16 cellular contexts compared by ENCODE assay signal in the genomic region with DNA sequence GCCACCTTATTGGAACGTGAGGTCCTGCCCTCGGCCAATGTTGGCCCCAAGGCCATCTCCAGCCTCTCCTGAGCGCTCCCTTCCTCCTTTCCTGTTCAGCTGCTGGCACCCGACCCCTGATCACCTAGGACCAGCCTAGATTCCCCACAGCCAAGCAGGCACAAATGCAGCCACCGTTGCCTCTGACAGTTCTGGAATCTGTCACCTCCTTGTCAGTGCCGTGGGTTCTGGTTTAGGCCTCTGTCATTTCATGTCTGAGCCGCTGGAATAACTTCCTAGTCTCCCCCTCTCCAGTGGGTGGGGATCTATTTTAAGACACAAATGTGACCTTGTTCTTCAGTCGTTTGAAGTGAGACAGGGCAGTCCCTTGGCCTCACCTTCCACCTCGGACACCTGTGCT. TPM values are rescaled to one million over a fixed set of nuclear protein-coding genes. Genes with fewer than 3 reads are reported as not detected.
DNase-seq lines count a peak whose midpoint lies in the region; ATAC-seq and TF ChIP-seq lines count a peak whose summit lies in the region.
"Had no signal": no experiment of that assay in that cellular context is flagged by ENCODE, and none has a peak within 500 bp of the region (broad histone marks: within the 10 kb centered on the region; RNA-seq: fewer than 3 reads in every experiment).

No MANE protein-coding gene starts in this region.

- H3K9me3 ChIP-seq in mammary epithelial cell (replicated peaks; ENCODE audit: insufficient read depth, low read length) (no peaks in the 10 kb centered on the region), right cardiac atrium (ENCODE audit: control insufficient read depth, low read length) (no peaks in the 10 kb centered on the region)

- H3K79me2 ChIP-seq in mammary epithelial cell (ENCODE audit: insufficient read depth, low read length), result no peaks in the 10 kb centered on the region

- no peaks in the 10 kb centered on the region for H3K27me3 Mint-ChIP-seq in MCF 10A (ENCODE audit: insufficient read depth, unreplicated experiment)

- H3K27me3 ChIP-seq in mammary epithelial cell (ENCODE audit: insufficient read depth, low read length) (no peaks in the 10 kb centered on the region), right cardiac atrium (ENCODE audit: control insufficient read depth, insufficient read depth) (no peaks in the 10 kb centered on the region)

- H4K20me1 ChIP-seq in mammary epithelial cell (ENCODE audit: insufficient read depth, low read length), result no peaks in the 10 kb centered on the region

- no peak overlapping the region for H3K27ac ChIP-seq in mammary epithelial cell (ENCODE audit: insufficient read depth, low read depth, low read length)
- H3K27ac ChIP-seq in right cardiac atrium (ENCODE audit: low read length), result peak overlapping the region; percentile 50
- H3K27ac ChIP-seq: C4-2B had no signal

- H2AFZ ChIP-seq in mammary epithelial cell (ENCODE audit: low read depth, low read length), result no peak overlapping the region

- WGBS in mammary epithelial cell (ENCODE audit: low coverage, missing lambda C conversion rate), result 67% methylated on average over 9 of the region's 9 CpGs
- 56% methylated on average over 9 of the region's 9 CpGs for WGBS in right cardiac atrium

- peaks cover 6% of the 10 kb centered on the region for H3K4me1 Mint-ChIP-seq in MCF 10A (ENCODE audit: insufficient read depth, unreplicated experiment)

- no peak overlapping the region for H3K4me3 Mint-ChIP-seq in MCF 10A (ENCODE audit: unreplicated experiment)

- no peak overlapping the region for H3K4me2 ChIP-seq in mammary epithelial cell (ENCODE audit: insufficient read depth, low read depth, low read length)

- TF ChIP-seq CTCF in MCF 10A (IDR thresholded peaks at IDR 0.05; ENCODE audit: unreplicated experiment) (no peak), mammary epithelial cell (conservative IDR thresholded peaks at IDR 0.05 in 1 of 2, IDR thresholded peaks at IDR 0.05 in 1 of 2; ENCODE audit: extremely low read depth in 1 of 2, insufficient read depth in 1 of 2, low read depth in 1 of 2, low read length in 2 of 2) (no peak)

- H3K4me3 ChIP-seq in mammary epithelial cell (replicated peaks in 1 of 3; ENCODE audit: insufficient read depth in 1 of 3, low read depth in 2 of 3, low read length in 3 of 3) (no peak overlapping the region), right cardiac atrium (ENCODE audit: low read length) (no peak overlapping the region)

- peak overlapping the region; percentile 71 for H3K27ac Mint-ChIP-seq in MCF 10A (ENCODE audit: low read depth, unreplicated experiment)

- intact Hi-C loops in MCF 10A (cut with micrococcal nuclease), result no loop called here
- intact Hi-C loops in mammary epithelial cell (cut with micrococcal nuclease), result no loop called here
- intact Hi-C loops in right cardiac atrium (cut with DNase I), result loop anchor here in 1 of 4 donors (10.0 kb wide), 1 partner anchor 47 kb away; the partner anchor contains the start of gene FADS1

- H3K9ac ChIP-seq in mammary epithelial cell (ENCODE audit: insufficient read depth, low read length), result no peak overlapping the region

- DNase-seq in MCF 10A (ENCODE audit: unreplicated experiment) (no peak), mammary epithelial cell (no peak), erythroblast (lab: John Stamatoyannopoulos, UW) (no peak), right cardiac atrium (peak in 2 of 3 donors; percentile 50 to 59), COR-L47 (lab: John Stamatoyannopoulos, UW) (no peak), GF-D8 (lab: John Stamatoyannopoulos, UW) (no peak), NCI-H524 (lab: John Stamatoyannopoulos, UW) (no peak)
- DNase-seq: DMS153, EL, H7, NCI-H1048, NCI-H1694, PC-3 had no signal

- dilution Hi-C loops in mammary epithelial cell (cut with HindIII; ENCODE audit: low sequenced_read_pairs), result no loop called here

- no peaks in the 10 kb centered on the region for H3K9me3 Mint-ChIP-seq in MCF 10A (ENCODE audit: unreplicated experiment)

- TF ChIP-seq POLR2A in erythroblast (IDR thresholded peaks at IDR 0.05; ENCODE audit: low read length), result peak; percentile 2

- peaks cover 21% of the 10 kb centered on the region for H3K36me3 Mint-ChIP-seq in MCF 10A (ENCODE audit: insufficient read depth, unreplicated experiment)

- POLR2A ChIA-PET in MCF 10A (lab: Yijun Ruan, JAX), result no interaction called here

- BruUV-seq in MCF 10A (replicated peaks; lab: Mats Ljungman, UMichigan) (no TSS peak), mammary epithelial cell (replicated peaks; lab: Mats Ljungman, UMichigan) (no TSS peak)

- CTCF ChIA-PET in MCF 10A (lab: Yijun Ruan, JAX) (interaction anchor here (0.6 kb wide), 1 partner anchor 52 kb away, joined by 4 read pairs; no protein-coding TSS in a partner anchor), mammary epithelial cell (lab: Charles Lee; ENCODE audit: low non-redundant PET) (no interaction called here)

- H3K4me1 ChIP-seq in mammary epithelial cell (ENCODE audit: insufficient read depth, low read length), result peaks cover 6% of the 10 kb centered on the region
- peaks cover 6% of the 10 kb centered on the region for H3K4me1 ChIP-seq in right cardiac atrium (ENCODE audit: control insufficient read depth, insufficient read depth, low read length)

- in situ Hi-C loops in mammary epithelial cell (cut with MboI; ENCODE audit: low sequenced_read_pairs in 2 of 2), result no loop called here

- ATAC-seq in right cardiac atrium (peak; percentile 26 to 57), HG03439 (IDR thresholded peaks at IDR 0.05; ENCODE audit: unreplicated experiment) (no peak)
- ATAC-seq: PC-3 had no signal

- no peaks in the 10 kb centered on the region for H3K36me3 ChIP-seq in mammary epithelial cell (ENCODE audit: insufficient read depth, low read length)

RNA-seq across cellular contexts. Expression of gene FADS3, which starts 29.7 kb away (rescaled TPM):
- total RNA-seq in MCF 10A (2022), result 145 and 184 TPM in 2 replicates
- total RNA-seq in mammary epithelial cell, result 100 to 1,000 TPM; 149 to 429 TPM
- polyA plus RNA-seq in mammary epithelial cell, result 128 TPM
- polyA minus RNA-seq in mammary epithelial cell, result 183 TPM
- total RNA-seq in right cardiac atrium, result 10 to 100 TPM; 37.5 to 50.1 (median 42.5) TPM
- polyA plus RNA-seq in right cardiac atrium, result 43.1 TPM

RNA-seq across cellular contexts. Expression of gene FADS2, which starts 33.5 kb away (rescaled TPM):
- 7.5 and 20.6 TPM in 2 replicates for total RNA-seq in MCF 10A (2022)
- 100 to 1,000 TPM in 1 of 2 donors, 10 to 100 TPM in 1; 70.7 to 222 TPM for total RNA-seq in mammary epithelial cell
- polyA plus RNA-seq in mammary epithelial cell, result 314 TPM
- 502 TPM for polyA minus RNA-seq in mammary epithelial cell
- total RNA-seq in right cardiac atrium, result 10 to 100 TPM; 16.4 to 38.1 (median 31.1) TPM
- 30.6 TPM for polyA plus RNA-seq in right cardiac atrium
- total RNA-seq: HT-29 had no signal

RNA-seq across cellular contexts. Expression of gene FADS1, which starts 44.8 kb away (rescaled TPM):
- 24.2 and 27.5 TPM in 2 replicates for total RNA-seq in MCF 10A (2022)
- 10 to 100 TPM; 32.9 to 38.8 TPM for total RNA-seq in mammary epithelial cell
- polyA plus RNA-seq in mammary epithelial cell, result 56.1 TPM
- polyA minus RNA-seq in mammary epithelial cell, result 31.0 TPM
- 10 to 100 TPM; 41.3 to 45.7 (median 43.3) TPM for total RNA-seq in right cardiac atrium
- 27.6 TPM for polyA plus RNA-seq in right cardiac atrium

RNA-seq across cellular contexts. Expression of gene RAB3IL1, which starts 55.7 kb away (rescaled TPM):
- total RNA-seq in MCF 10A (2022) (2.3 and 4.5 TPM in 2 replicates), mammary epithelial cell (1 to 10 TPM; 1.4 to 2.3 TPM), right cardiac atrium (10 to 100 TPM; 12.0 to 18.9 (median 14.9) TPM)
- polyA plus RNA-seq in mammary epithelial cell (1.00 TPM), right cardiac atrium (9.7 TPM)
- 0.57 TPM for polyA minus RNA-seq in mammary epithelial cell

Comparison
In these comparisons a context has a peak if more than half of its experiments do, and no peak if none do; other contexts are left out.
1. DNase-seq: peak in right cardiac atrium (2 of 3); none in MCF 10A (single experiment), mammary epithelial cell (single experiment), erythroblast (0 of 2), COR-L47 (single experiment), GF-D8 (single experiment) and NCI-H524 (0 of 2).